8 cellular contexts compared by ENCODE assay signal in the genomic region with DNA sequence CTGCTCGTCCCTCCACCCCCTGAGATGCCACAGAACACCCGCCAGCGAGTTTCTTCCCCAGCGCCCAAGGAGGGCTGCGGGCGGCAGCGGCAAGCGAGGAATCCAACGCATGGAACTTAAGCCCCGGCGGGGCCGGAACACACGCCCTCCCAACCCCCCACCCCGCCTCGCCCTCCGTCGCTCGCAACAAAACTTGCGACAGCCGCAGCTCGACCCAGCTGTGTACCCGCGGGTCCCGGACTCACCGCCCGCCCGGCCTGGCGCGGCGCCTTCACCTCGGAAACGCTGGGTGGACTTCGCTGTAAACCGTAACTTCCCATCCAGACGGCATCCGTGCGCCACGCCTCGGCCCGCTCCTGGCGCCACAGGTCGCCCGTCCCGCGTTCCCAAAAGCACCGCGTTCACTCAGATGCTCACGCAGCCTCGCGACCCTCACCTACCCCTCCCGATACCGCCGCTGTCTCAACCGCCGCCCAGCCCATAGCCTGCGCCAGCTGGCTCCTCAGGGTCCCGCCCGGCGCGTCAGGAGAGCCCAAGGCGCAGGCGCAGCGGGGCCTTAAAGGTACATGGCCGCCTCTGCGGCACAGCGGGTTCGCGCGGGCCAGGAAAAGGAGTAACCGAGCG. TPM values are rescaled to one million over a fixed set of nuclear protein-coding genes. Genes with fewer than 3 reads are reported as not detected.
A peak's percentile ranks its signal among the peaks of the same experiment; 100 is the strongest.
DNase-seq lines count a peak whose midpoint lies in the region; ATAC-seq lines count a peak whose summit lies in the region.
"Not testable (repeated sequence)": the region's sequence is repeated elsewhere in the genome, so short reads cannot be mapped to it uniquely, and the experiment has no call there.

A gene with protein sequence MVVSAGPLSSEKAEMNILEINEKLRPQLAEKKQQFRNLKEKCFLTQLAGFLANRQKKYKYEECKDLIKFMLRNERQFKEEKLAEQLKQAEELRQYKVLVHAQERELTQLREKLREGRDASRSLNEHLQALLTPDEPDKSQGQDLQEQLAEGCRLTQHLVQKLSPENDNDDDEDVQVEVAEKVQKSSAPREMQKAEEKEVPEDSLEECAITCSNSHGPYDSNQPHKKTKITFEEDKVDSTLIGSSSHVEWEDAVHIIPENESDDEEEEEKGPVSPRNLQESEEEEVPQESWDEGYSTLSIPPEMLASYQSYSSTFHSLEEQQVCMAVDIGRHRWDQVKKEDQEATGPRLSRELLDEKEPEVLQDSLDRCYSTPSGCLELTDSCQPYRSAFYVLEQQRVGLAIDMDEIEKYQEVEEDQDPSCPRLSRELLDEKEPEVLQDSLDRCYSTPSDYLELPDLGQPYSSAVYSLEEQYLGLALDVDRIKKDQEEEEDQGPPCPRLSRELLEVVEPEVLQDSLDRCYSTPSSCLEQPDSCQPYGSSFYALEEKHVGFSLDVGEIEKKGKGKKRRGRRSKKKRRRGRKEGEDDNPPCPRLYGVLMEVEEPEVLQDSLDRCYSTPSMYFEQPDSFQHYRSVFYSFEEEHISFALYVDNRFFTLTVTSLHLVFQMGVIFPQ (minus strand): TSS at position 534 of the 624 bp plus-strand sequence. CDS start 21,666 bp downstream, outside the sequence.

- not testable (repeated sequence) for H3K27me3 Mint-ChIP-seq in CD4-positive, alpha-beta memory T cell

- not testable (repeated sequence) for H3K9me3 Mint-ChIP-seq in CD4-positive, alpha-beta memory T cell

- H3K4me3 ChIP-seq in CD4-positive, alpha-beta memory T cell (ENCODE audit: low read length in 2 of 2): peak within 1 kb of the TSS in 1 of 2 donors; percentile 47
- H3K4me3 ChIP-seq in esophagus (ENCODE audit: low read depth in 1 of 2, low read length in 2 of 2) (peak within 1 kb of the TSS; percentile 60 to 79), mononuclear cell (ENCODE audit: low read length) (peak within 1 kb of the TSS; percentile 41)

- 0% methylated on average over 39 to 67 of the region's 71 CpGs for WGBS in esophagus, 2 donors

- not testable (repeated sequence) for H3K4me1 ChIP-seq in CD4-positive, alpha-beta memory T cell (ENCODE audit: insufficient read depth, low read length); esophagus (ENCODE audit: control insufficient read depth in 2 of 2, insufficient read depth in 2 of 2, low read length in 1 of 2); mononuclear cell (ENCODE audit: insufficient read depth, low read length)

- H3K36me3 Mint-ChIP-seq in CD4-positive, alpha-beta memory T cell: not testable (repeated sequence)

- POLR2A ChIA-PET in CD4-positive, alpha-beta memory T cell (lab: Charles Lee; ENCODE audit: partially characterized antibody): not testable (repeated sequence)

- not testable (repeated sequence) for H3K36me3 ChIP-seq in CD4-positive, alpha-beta memory T cell (ENCODE audit: insufficient read depth, low read length); esophagus (ENCODE audit: control insufficient read depth in 2 of 2, insufficient read depth in 2 of 2, low read length in 1 of 2)

- CTCF ChIA-PET in CD4-positive, alpha-beta memory T cell (lab: Charles Lee; ENCODE audit: partially characterized antibody): not testable (repeated sequence)

- peak; percentile 74 to 82 (median 75) for DNase-seq in CD4-positive, alpha-beta memory T cell
- DNase-seq in HS-27A (ENCODE audit: low read depth) (peak; percentile 3), RPMI8226 (peak; percentile 80)
- peak; percentile 22 to 36 for DNase-seq in activated T-helper 1 cell treated with anti-CD3 and anti-CD28 coated beads, Interleukin-2, amount 50 U/mL, for 16 hours (ENCODE audit: low read depth in 1 of 2, low spot score in 1 of 2)
- peak; percentile 30 for DNase-seq in stimulated activated CD8-positive, alpha-beta memory T cell treated with anti-CD3 and anti-CD28 coated beads, Interleukin-12 subunit alpha, Interleukin-12 subunit beta, amount 100 ng/mL, for 24 hours (ENCODE audit: extremely low read depth)

- peak; percentile 95 for ATAC-seq in GM21526 (IDR thresholded peaks at IDR 0.05; ENCODE audit: low FRiP score, unreplicated experiment)

- not testable (repeated sequence) for H3K9me3 ChIP-seq in CD4-positive, alpha-beta memory T cell (ENCODE audit: control insufficient read depth in 1 of 2, low read length in 2 of 2); esophagus (ENCODE audit: control insufficient read depth in 2 of 2, insufficient read depth in 1 of 2, low read depth in 1 of 2, low read length in 1 of 2); mononuclear cell (ENCODE audit: low read depth, low read length)

- peak within 1 kb of the TSS; percentile 92 to 99 (median 98) for H3K4me3 Mint-ChIP-seq in CD4-positive, alpha-beta memory T cell

- peak within 1 kb of the TSS; percentile 26 for H3K27ac ChIP-seq in CD4-positive, alpha-beta memory T cell (ENCODE audit: low read depth, low read length)
- peak within 1 kb of the TSS in 1 of 2 donors; percentile 71 for H3K27ac ChIP-seq in esophagus (ENCODE audit: low read depth in 2 of 2, low read length in 1 of 2)

- not testable (repeated sequence) for H3K27me3 ChIP-seq in CD4-positive, alpha-beta memory T cell (ENCODE audit: insufficient read depth, low read length); esophagus (ENCODE audit: control insufficient read depth in 1 of 2, insufficient read depth in 2 of 2, low read length in 2 of 2); mononuclear cell (ENCODE audit: insufficient read depth, low read length)

- peak within 1 kb of the TSS; percentile 89 to 97 (median 95) for H3K27ac Mint-ChIP-seq in CD4-positive, alpha-beta memory T cell

- not testable (repeated sequence) for H3K4me1 Mint-ChIP-seq in CD4-positive, alpha-beta memory T cell

- intact Hi-C loops in CD4-positive, alpha-beta memory T cell (cut with micrococcal nuclease): not testable (repeated sequence)

RNA-seq across cellular contexts. Expression of the gene that starts here (rescaled TPM):
- total RNA-seq in CD4-positive, alpha-beta memory T cell: 100 to 1,000 TPM; 169 to 184 TPM
- 10 to 100 TPM; 12.9 to 30.8 TPM for polyA plus RNA-seq in CD4-positive, alpha-beta memory T cell
- polyA plus RNA-seq in esophagus: 10 to 100 TPM in 1 of 2 donors, 1 to 10 TPM in 1; 7.3 to 16.2 TPM
- 44.2 TPM for total RNA-seq in mononuclear cell

Comparison
In these comparisons a context has a peak if more than half of its experiments do, and no peak if none do; other contexts are left out.
1. DNase-seq: peak in every context shown above with its lines; median percentile 80 in RPMI8226; 75 in CD4-positive, alpha-beta memory T cell; 30 in stimulated activated CD8-positive, alpha-beta memory T cell treated with anti-CD3 and anti-CD28 coated beads, Interleukin-12 subunit alpha, Interleukin-12 subunit beta, amount 100 ng/mL, for 24 hours; 29 in activated T-helper 1 cell treated with anti-CD3 and anti-CD28 coated beads, Interleukin-2, amount 50 U/mL, for 16 hours; 3 in HS-27A.